ENCODE assay signal across 9 cellular contexts in the genomic region with DNA sequence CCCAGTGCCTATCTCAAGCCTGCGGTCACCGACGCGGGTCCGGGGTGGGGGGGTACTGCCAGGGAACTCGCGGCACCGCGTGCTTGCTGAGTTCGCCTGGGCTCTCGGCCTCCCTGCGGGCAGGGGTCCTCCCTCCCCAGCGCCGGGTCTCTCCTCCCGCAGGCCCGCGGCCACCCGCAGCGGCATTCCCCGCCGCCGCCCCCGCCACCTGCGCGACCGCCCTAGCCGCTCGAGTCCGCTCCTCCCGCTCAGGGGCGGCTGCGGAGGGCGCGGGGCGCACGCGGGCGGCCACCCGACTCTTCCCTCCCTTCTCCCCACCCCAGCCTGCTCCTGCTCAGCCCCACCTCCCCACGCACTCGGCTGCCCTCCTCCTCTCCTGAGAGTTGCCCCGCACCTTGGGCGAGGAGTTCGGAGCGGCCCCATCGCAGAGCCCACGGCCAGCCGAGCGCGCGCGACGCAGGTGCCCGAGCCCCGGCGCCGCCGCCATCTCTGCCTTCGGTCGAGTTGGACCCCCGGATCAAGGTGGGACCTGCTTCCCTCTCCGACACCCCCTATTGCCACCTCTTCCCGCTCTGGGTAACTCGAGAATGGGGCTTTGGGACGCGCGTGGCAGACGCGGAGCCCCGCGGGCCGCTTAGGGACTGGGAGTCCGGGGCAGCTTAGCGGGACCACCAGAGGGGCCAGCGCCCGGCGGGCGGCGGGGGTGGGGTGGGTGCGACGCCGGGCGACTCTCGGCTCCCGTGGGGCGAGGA.
DNase-seq lines count a peak whose midpoint lies in the region; ATAC-seq, FAIRE-seq and TF ChIP-seq lines count a peak whose summit lies in the region.
"Had no signal": no experiment of that assay in that cellular context is flagged by ENCODE, and none has a peak within 500 bp of the region (broad histone marks: within the 10 kb centered on the region; RNA-seq: fewer than 3 reads in every experiment).

No MANE protein-coding gene starts in this region.

- H3K4me1 ChIP-seq in K562 (replicated peaks in 1 of 2; ENCODE audit: control insufficient read depth in 2 of 2, insufficient read depth in 2 of 2, low read length in 2 of 2) = peaks cover 10% of the 10 kb centered on the region in 2 experiments; a peak in 4 of 5 replicates
- H3K4me1 ChIP-seq in keratinocyte (ENCODE audit: control insufficient read depth, extremely low read depth, insufficient read depth, low read length) = no peaks in the 10 kb centered on the region

- WGBS in K562 (ENCODE audit: insufficient coverage, low coverage, missing lambda C conversion rate) = 2% methylated on average over 35 of the region's 86 CpGs

- peak; percentile 52 for TF ChIP-seq POLR2A in K562 (conservative IDR thresholded peaks at IDR 0.05)

- H4K20me1 ChIP-seq in K562 (replicated peaks; ENCODE audit: control insufficient read depth, insufficient read depth, low read length) = no peaks in the 10 kb centered on the region
- no peaks in the 10 kb centered on the region for H4K20me1 ChIP-seq in keratinocyte (ENCODE audit: control insufficient read depth, extremely low read depth, insufficient read depth, low read length)

- TF ChIP-seq CTCF in HFF-Myc (IDR thresholded peaks at IDR 0.05; ENCODE audit: low read depth, low read length, missing control alignments) (no peak), K562 (IDR thresholded peaks at IDR 0.05 in 2 of 3, conservative IDR thresholded peaks at IDR 0.05 in 1 of 3; ENCODE audit: insufficient read depth in 2 of 3, low read depth in 1 of 3, low read length in 3 of 3) (no peak), keratinocyte (optimal IDR thresholded peaks at IDR 0.05 in 1 of 3, IDR thresholded peaks at IDR 0.05 in 1 of 3, conservative IDR thresholded peaks at IDR 0.05 in 1 of 3; ENCODE audit: extremely low read depth in 1 of 3, insufficient read depth in 2 of 3, low read length in 3 of 3) (no peak)

- intact Hi-C loops in K562 (cut with micrococcal nuclease) = loop anchor here (2.0 to 5.0 kb wide), 3 partner anchors 45 to 295 kb away; no protein-coding TSS in a partner anchor

- H3K27ac Mint-ChIP-seq in stimulated activated naive CD8-positive, alpha-beta T cell treated with anti-CD3 and anti-CD28 coated beads, Interleukin-15, Interleukin-2, amounts not matched to agents 100 ng/mL and 50 ng/mL, for 24 hours = no peak overlapping the region

- in situ Hi-C loops in K562 (cut with MboI) = no loop called here

- H3K4me3 ChIP-seq in HFF-Myc (replicated peaks; ENCODE audit: low read depth, low read length) (peak overlapping the region; percentile 62), K562 (peak overlapping the region; percentile 82), keratinocyte (ENCODE audit: control insufficient read depth in 2 of 3, extremely low read depth in 1 of 3, insufficient read depth in 2 of 3, low read depth in 1 of 3, low read length in 3 of 3) (no peak overlapping the region)

- H3K4me1 Mint-ChIP-seq in stimulated activated naive CD8-positive, alpha-beta T cell treated with anti-CD3 and anti-CD28 coated beads, Interleukin-15, Interleukin-2, amounts not matched to agents 100 ng/mL and 50 ng/mL, for 24 hours (ENCODE audit: low read depth) = peaks cover 8% of the 10 kb centered on the region

- FAIRE-seq in K562 (lab: Jason Lieb, UNC) = no peak
- FAIRE-seq in keratinocyte (lab: Jason Lieb, UNC) = no peak

- peak overlapping the region; percentile 84 for H3K4me2 ChIP-seq in K562 (ENCODE audit: insufficient read depth, low read length)
- H3K4me2 ChIP-seq in keratinocyte (ENCODE audit: control insufficient read depth, extremely low read depth, insufficient read depth, low read depth, low read length) = peak overlapping the region; percentile 11

- CTCF ChIA-PET in K562 (lab: Yijun Ruan, JAX; ENCODE audit: low intra/inter-chr PET ratio) = interaction anchor here (0.6 kb wide), 1 partner anchor 206 kb away, joined by 3 read pairs; no protein-coding TSS in a partner anchor

- H3K36me3 Mint-ChIP-seq in stimulated activated naive CD8-positive, alpha-beta T cell treated with anti-CD3 and anti-CD28 coated beads, Interleukin-15, Interleukin-2, amounts not matched to agents 100 ng/mL and 50 ng/mL, for 24 hours (ENCODE audit: low read depth) = peaks cover 3% of the 10 kb centered on the region

- TF ChIP-seq RAD21 in K562 (CRISPR knock-in tag; conservative IDR thresholded peaks at IDR 0.05 in 1 of 2, IDR thresholded peaks at IDR 0.05 in 1 of 2) = no peak

- dilution Hi-C loops in keratinocyte (cut with MboI; ENCODE audit: extremely low pct_ligation_motif_present, low sequenced_read_pairs) = no loop called here

- no peaks in the 10 kb centered on the region for H3K9me3 ChIP-seq in K562 (replicated peaks; ENCODE audit: control insufficient read depth, insufficient read depth, low read depth, low read length)
- H3K9me3 ChIP-seq in keratinocyte (ENCODE audit: control insufficient read depth, low read depth, low read length) = no peaks in the 10 kb centered on the region

- H3K27me3 ChIP-seq in K562 (ENCODE audit: control insufficient read depth in 2 of 2, insufficient read depth in 2 of 2, low read length in 2 of 2) = no peaks in the 10 kb centered on the region
- H3K27me3 ChIP-seq in keratinocyte (ENCODE audit: control insufficient read depth, extremely low read depth, insufficient read depth, low read length) = peaks cover 34% of the 10 kb centered on the region

- no peaks in the 10 kb centered on the region for H3K9me1 ChIP-seq in K562 (ENCODE audit: control insufficient read depth, insufficient read depth, low read length)
- H3K9me1 ChIP-seq in keratinocyte (ENCODE audit: control insufficient read depth, extremely low read depth, insufficient read depth, low read length) = no peaks in the 10 kb centered on the region

- peak overlapping the region; percentile 70 for H3K4me3 Mint-ChIP-seq in stimulated activated naive CD8-positive, alpha-beta T cell treated with anti-CD3 and anti-CD28 coated beads, Interleukin-15, Interleukin-2, amounts not matched to agents 100 ng/mL and 50 ng/mL, for 24 hours

- peaks cover 5% of the 10 kb centered on the region; the same call in 1 of the 3 replicates for H3K36me3 ChIP-seq in K562 (ENCODE audit: control insufficient read depth, insufficient read depth, low read length)
- no peaks in the 10 kb centered on the region for H3K36me3 ChIP-seq in keratinocyte (ENCODE audit: control insufficient read depth in 2 of 2, extremely low read depth in 1 of 2, insufficient read depth in 2 of 2, low read length in 2 of 2)

- TF ChIP-seq EP300 in K562 (IDR thresholded peaks at IDR 0.05; ENCODE audit: low read length) = no peak

- H3K9ac ChIP-seq in K562 (ENCODE audit: insufficient read depth in 1 of 2, low read depth in 2 of 2, low read length in 2 of 2) (peak overlapping the region; percentile 83 to 96), keratinocyte (ENCODE audit: control insufficient read depth, extremely low read depth, insufficient read depth, low read length) (no peak overlapping the region)

- ATAC-seq in K562 = peak; percentile 70
- no peak for ATAC-seq in HG02938 (IDR thresholded peaks at IDR 0.05; ENCODE audit: unreplicated experiment)
- ATAC-seq in GM19328 (IDR thresholded peaks at IDR 0.05; ENCODE audit: unreplicated experiment) = no peak
- ATAC-seq in HG02571 (IDR thresholded peaks at IDR 0.05; ENCODE audit: unreplicated experiment) = no peak

- POLR2A ChIA-PET in K562 (lab: Yijun Ruan, JAX) = interaction anchor here (0.7 to 1.5 kb wide), 2 partner anchors 15 to 16 kb away, joined by 3 read pairs; no protein-coding TSS in a partner anchor

- peak overlapping the region; percentile 73 for H3K27ac ChIP-seq in K562 (ENCODE audit: extremely low read depth, low read depth, low read length)
- no peak overlapping the region for H3K27ac ChIP-seq in keratinocyte (ENCODE audit: control insufficient read depth, insufficient read depth, low read length)

- DNase-seq in HFF-Myc (ENCODE audit: extremely low read depth, low read depth) (no peak), K562 (ENCODE audit: extremely low read depth in 1 of 4, low spot score in 3 of 4) (peak; percentile 61 to 75 (median 74)), keratinocyte (ENCODE audit: low read depth, low spot score) (no peak)
- DNase-seq: GOT3, SHP77 had no signal

- H3K79me2 ChIP-seq in K562 (ENCODE audit: control insufficient read depth, insufficient read depth, low read length) (peaks cover 49% of the 10 kb centered on the region), keratinocyte (ENCODE audit: control insufficient read depth, insufficient read depth, low read length) (no peaks in the 10 kb centered on the region)

- peaks cover 51% of the 10 kb centered on the region for H3K27me3 Mint-ChIP-seq in stimulated activated naive CD8-positive, alpha-beta T cell treated with anti-CD3 and anti-CD28 coated beads, Interleukin-15, Interleukin-2, amounts not matched to agents 100 ng/mL and 50 ng/mL, for 24 hours

- H2AFZ ChIP-seq in K562 (ENCODE audit: low read depth, low read length) = peak overlapping the region; percentile 83
- no peak overlapping the region for H2AFZ ChIP-seq in keratinocyte (ENCODE audit: control insufficient read depth, low read length)

- peaks cover 5% of the 10 kb centered on the region for H3K9me3 Mint-ChIP-seq in stimulated activated naive CD8-positive, alpha-beta T cell treated with anti-CD3 and anti-CD28 coated beads, Interleukin-15, Interleukin-2, amounts not matched to agents 100 ng/mL and 50 ng/mL, for 24 hours

- no TSS peak for BruUV-seq in K562 (replicated peaks; lab: Mats Ljungman, UMichigan)

Comparison
In these comparisons a context has a peak if more than half of its experiments do, and no peak if none do; other contexts are left out.
1. DNase-seq: peak in K562 (4 of 4); none in HFF-Myc (single experiment) and keratinocyte (single experiment).
2. H3K4me3 ChIP-seq: peak in HFF-Myc (single experiment) and K562 (single experiment); none in keratinocyte (0 of 3).